ENCODE assay signal across 8 cellular contexts in genomic region chr17:77471984-77472836, GRCh38.
DNase-seq lines count a peak whose midpoint lies in the region; ATAC-seq and TF ChIP-seq lines count a peak whose summit lies in the region.

No MANE protein-coding gene starts in this region.

- no peaks in the 10 kb centered on the region for H3K9me3 Mint-ChIP-seq in central memory CD8-positive, alpha-beta T cell

- 20% methylated on average over 18 of the region's 18 CpGs for whole genome bisulfite sequencing in suprapubic skin

- peak overlapping the region; percentile 5 for H3K27ac Mint-ChIP-seq in central memory CD8-positive, alpha-beta T cell (ENCODE audit: low read depth)

- H3K4me3 ChIP-seq in suprapubic skin, result no peak overlapping the region

- ATAC-seq in central memory CD8-positive, alpha-beta T cell (replicated peaks; ENCODE audit: extremely low read depth, poor library complexity, severe bottlenecking), result peak; percentile 25
- ATAC-seq in GM19395 (IDR thresholded peaks at IDR 0.05; ENCODE audit: unreplicated experiment), result no peak

- TF ChIP-seq POLR2A in suprapubic skin (IDR thresholded peaks at IDR 0.05), result no peak

- no peaks in the 10 kb centered on the region for H3K27me3 ChIP-seq in suprapubic skin

- peaks cover 31% of the 10 kb centered on the region for H3K36me3 Mint-ChIP-seq in central memory CD8-positive, alpha-beta T cell (ENCODE audit: insufficient read depth)

- H3K4me1 Mint-ChIP-seq in central memory CD8-positive, alpha-beta T cell, result peaks cover 94% of the 10 kb centered on the region

- H3K27ac ChIP-seq in suprapubic skin, result peak overlapping the region; percentile 74

- no peaks in the 10 kb centered on the region for H3K9me3 ChIP-seq in suprapubic skin

- H3K27me3 Mint-ChIP-seq in central memory CD8-positive, alpha-beta T cell, result no peaks in the 10 kb centered on the region

- peak; percentile 59 for DNase-seq in stimulated activated CD4-positive, alpha-beta T cell treated with anti-CD3 and anti-CD28 coated beads, Interleukin-15, amount 100 ng/mL, for 24 hours
- no peak for DNase-seq in stimulated activated CD4-positive, alpha-beta T cell treated with anti-CD3 and anti-CD28 coated beads, Interleukin-12 subunit alpha, Interleukin-12 subunit beta, amount 100 ng/mL, for 4 hours
- DNase-seq in NOMO-1 treated with dmso at 0.1 percent for 144 hours (lab: John Stamatoyannopoulos, UW; ENCODE audit: unreplicated experiment), result peak; percentile 47
- DNase-seq in central memory CD8-positive, alpha-beta T cell (ENCODE audit: low spot score in 2 of 2), result no peak
- peak; percentile 77 for DNase-seq in left kidney (ENCODE audit: low read depth, low spot score)
- DNase-seq in suprapubic skin (ENCODE audit: low spot score in 2 of 2), result no peak
- DNase-seq in NCI-H82 (lab: John Stamatoyannopoulos, UW), result no peak

- no peaks in the 10 kb centered on the region for H3K36me3 ChIP-seq in suprapubic skin

- no peak for TF ChIP-seq CTCF in suprapubic skin (IDR thresholded peaks at IDR 0.05)

- TF ChIP-seq EP300 in suprapubic skin (IDR thresholded peaks at IDR 0.05), result no peak

- peaks cover 80% of the 10 kb centered on the region for H3K4me1 ChIP-seq in suprapubic skin

- peak overlapping the region; percentile 77 for H3K4me3 Mint-ChIP-seq in central memory CD8-positive, alpha-beta T cell

Comparison
In these comparisons a context has a peak if more than half of its experiments do, and no peak if none do; other contexts are left out.
1. DNase-seq: peak in stimulated activated CD4-positive, alpha-beta T cell treated with anti-CD3 and anti-CD28 coated beads, Interleukin-15, amount 100 ng/mL, for 24 hours (single experiment), NOMO-1 treated with dmso at 0.1 percent for 144 hours (single experiment) and left kidney (single experiment); none in stimulated activated CD4-positive, alpha-beta T cell treated with anti-CD3 and anti-CD28 coated beads, Interleukin-12 subunit alpha, Interleukin-12 subunit beta, amount 100 ng/mL, for 4 hours (single experiment), central memory CD8-positive, alpha-beta T cell (0 of 2), suprapubic skin (0 of 2) and NCI-H82 (single experiment).